In genomic region chr14:30260772-30261607, GRCh38 we compare ENCODE assay signal across 23 cellular contexts.
DNase-seq lines count a peak whose midpoint lies in the region; ATAC-seq and TF ChIP-seq lines count a peak whose summit lies in the region.
"Had no signal": no experiment of that assay in that cellular context is flagged by ENCODE, and none has a peak within 500 bp of the region (broad histone marks: within the 10 kb centered on the region; RNA-seq: fewer than 3 reads in every experiment).

No MANE protein-coding gene starts in this region.

- no peak overlapping the region for H4K91ac ChIP-seq in neuronal stem cell (ENCODE audit: low read depth, low read length, poor library complexity)

- peak overlapping the region in 3 of 5 experiments; percentile 58 to 90 (median 89) for H3K27ac Mint-ChIP-seq in brain
- H3K27ac Mint-ChIP-seq: CD4-positive, CD25-positive, alpha-beta regulatory T cell; CD8-positive, alpha-beta memory T cell had no signal

- H2BK15ac ChIP-seq in neuronal stem cell (ENCODE audit: low read length): no peak overlapping the region

- no CpG with 5 or more reads among the region's 9 CpGs for WGBS in neuronal stem cell (ENCODE audit: extremely low coverage in 2 of 2, insufficient read length in 2 of 2, insufficient replicate concordance in 1 of 2), 2 donors
- WGBS in esophagus muscularis mucosa: 83% methylated on average over 9 of the region's 9 CpGs

- no peak overlapping the region for H3K4me2 ChIP-seq in neuronal stem cell (ENCODE audit: insufficient read depth, low read length, poor library complexity, severe bottlenecking)
- H3K4me2 ChIP-seq: KMS-11 had no signal

- no peak overlapping the region for H2BK120ac ChIP-seq in neuronal stem cell (ENCODE audit: low read depth, low read length)

- H4K8ac ChIP-seq in neuronal stem cell (ENCODE audit: low read depth, low read length): no peak overlapping the region

- no peak overlapping the region for H2AK5ac ChIP-seq in neuronal stem cell (ENCODE audit: low read depth, low read length)

- no peak overlapping the region for H2BK12ac ChIP-seq in neuronal stem cell (ENCODE audit: low read length)

- H3K27ac ChIP-seq in HUES48 (ENCODE audit: low read depth, low read length) (peak overlapping the region; percentile 35), neuronal stem cell (replicated peaks; ENCODE audit: low read length) (no peak overlapping the region), esophagus muscularis mucosa (replicated peaks in 1 of 4) (no peak overlapping the region)
- H3K27ac ChIP-seq: GM23248, HL-60, KMS-11 had no signal

- H3K27me3 ChIP-seq in HAP-1 (ENCODE audit: low read depth) (peaks cover 4% of the 10 kb centered on the region), HUES48 (ENCODE audit: control insufficient read depth, insufficient read depth, low read length) (no peaks in the 10 kb centered on the region), neuronal stem cell (ENCODE audit: control insufficient read depth in 3 of 3, insufficient read depth in 3 of 3, low read depth in 1 of 3, low read length in 3 of 3) (no peaks in the 10 kb centered on the region), esophagus muscularis mucosa (no peaks in the 10 kb centered on the region)
- H3K27me3 ChIP-seq: BE2C had no signal

- no peak for ATAC-seq in HG02840 (IDR thresholded peaks at IDR 0.05; ENCODE audit: low FRiP score, unreplicated experiment)
- ATAC-seq: GM12878 had no signal

- in situ Hi-C loops in HAP-1 (cut with MboI; ENCODE audit: low sequenced_read_pairs): no loop called here

- peaks cover 9% of the 10 kb centered on the region for H3K36me3 Mint-ChIP-seq in brain
- H3K36me3 Mint-ChIP-seq: CD4-positive, CD25-positive, alpha-beta regulatory T cell; CD8-positive, alpha-beta memory T cell had no signal

- TF ChIP-seq CTCF in brain (conservative IDR thresholded peaks at IDR 0.05) (no peak), esophagus muscularis mucosa (IDR thresholded peaks at IDR 0.05) (no peak)

- no peaks in the 10 kb centered on the region for H3K9me3 ChIP-seq in HAP-1
- no peaks in the 10 kb centered on the region for H3K9me3 ChIP-seq in HUES48 (ENCODE audit: control insufficient read depth, insufficient read depth, low read length)
- no peaks in the 10 kb centered on the region for H3K9me3 ChIP-seq in neuronal stem cell (replicated peaks in 1 of 2; ENCODE audit: control insufficient read depth in 2 of 2, insufficient read depth in 1 of 2, low read depth in 1 of 2, low read length in 2 of 2)
- H3K9me3 ChIP-seq in esophagus muscularis mucosa: no peaks in the 10 kb centered on the region
- H3K9me3 ChIP-seq: BE2C had no signal

- H3K4me1 Mint-ChIP-seq in brain: peaks cover 57% of the 10 kb centered on the region
- H3K4me1 Mint-ChIP-seq: CD4-positive, CD25-positive, alpha-beta regulatory T cell; CD8-positive, alpha-beta memory T cell had no signal

- no peaks in the 10 kb centered on the region for H3K27me3 Mint-ChIP-seq in brain
- H3K27me3 Mint-ChIP-seq: CD4-positive, CD25-positive, alpha-beta regulatory T cell had no signal

- DNase-seq in HAP-1 (ENCODE audit: low spot score in 2 of 2) (peak; percentile 17 to 29), neuronal stem cell (ENCODE audit: low spot score) (no peak), SIG-M5 treated with dmso at 0.1 percent for 504 hours (lab: John Stamatoyannopoulos, UW; ENCODE audit: unreplicated experiment) (no peak), HT-29 (ENCODE audit: low spot score) (no peak), esophagus muscularis mucosa (ENCODE audit: extremely low spot score) (no peak)
- DNase-seq: ACHN; BE2C; C1 segment of cervical spinal cord; CD4-positive, CD25-positive, alpha-beta regulatory T cell; CD8-positive, alpha-beta memory T cell; COR-L47; DMS 273 treated with DMSO at 0.1 percent for 48 hours; DMS53; DND-41; EL; GM23248; H7 had no signal

- H3K18ac ChIP-seq in neuronal stem cell (ENCODE audit: low read length): no peak overlapping the region

- peaks cover under 1 to 16% (median 14%) of the 10 kb centered on the region in 5 experiments for H3K9me3 Mint-ChIP-seq in brain

- intact Hi-C loops in esophagus muscularis mucosa (cut with DNase I): no loop called here

- TF ChIP-seq EP300 in esophagus muscularis mucosa (IDR thresholded peaks at IDR 0.05): no peak

- no peaks in the 10 kb centered on the region for H3K79me1 ChIP-seq in neuronal stem cell (ENCODE audit: low read depth, low read length)

- no peaks in the 10 kb centered on the region for H3K36me3 ChIP-seq in HAP-1 (replicated peaks)
- no peaks in the 10 kb centered on the region for H3K36me3 ChIP-seq in HUES48 (ENCODE audit: control insufficient read depth, insufficient read depth, low read length)
- no peaks in the 10 kb centered on the region for H3K36me3 ChIP-seq in neuronal stem cell (replicated peaks in 1 of 2; ENCODE audit: control insufficient read depth in 2 of 2, insufficient read depth in 2 of 2, low read length in 2 of 2)
- no peaks in the 10 kb centered on the region for H3K36me3 ChIP-seq in esophagus muscularis mucosa
- H3K36me3 ChIP-seq: BE2C had no signal

- H3K14ac ChIP-seq in neuronal stem cell (ENCODE audit: low read length): no peak overlapping the region

- H3K4me3 ChIP-seq in HAP-1 (no peak overlapping the region), HUES48 (ENCODE audit: low read depth, low read length) (no peak overlapping the region), neuronal stem cell (ENCODE audit: low read length in 2 of 2) (no peak overlapping the region), esophagus muscularis mucosa (no peak overlapping the region)
- H3K4me3 ChIP-seq: GM12878, GM23248 had no signal

- peak overlapping the region; percentile 47 for H2AFZ ChIP-seq in neuronal stem cell (ENCODE audit: low read length)
- H2AFZ ChIP-seq: GM23248 had no signal

- no peak overlapping the region for H3K23ac ChIP-seq in neuronal stem cell (ENCODE audit: low read depth, low read length, poor library complexity)

- H3K4me1 ChIP-seq in HAP-1 (no peaks in the 10 kb centered on the region), HUES48 (ENCODE audit: control insufficient read depth, insufficient read depth, low read length) (peaks cover 14% of the 10 kb centered on the region), neuronal stem cell (ENCODE audit: control insufficient read depth in 2 of 2, insufficient read depth in 1 of 2, low read depth in 1 of 2, low read length in 2 of 2) (no peaks in the 10 kb centered on the region), esophagus muscularis mucosa (no peaks in the 10 kb centered on the region)
- H3K4me1 ChIP-seq: BE2C had no signal

- no peak overlapping the region for H3K4ac ChIP-seq in neuronal stem cell (ENCODE audit: low read length)

- no peak for TF ChIP-seq POLR2A in esophagus muscularis mucosa (IDR thresholded peaks at IDR 0.05; ENCODE audit: low read depth)

- peak overlapping the region in 2 of 5 experiments; percentile 58 to 61 for H3K4me3 Mint-ChIP-seq in brain
- H3K4me3 Mint-ChIP-seq: CD4-positive, CD25-positive, alpha-beta regulatory T cell; CD8-positive, alpha-beta memory T cell had no signal

- H2BK5ac ChIP-seq in neuronal stem cell (ENCODE audit: low read length): no peak overlapping the region

- no peak overlapping the region for H3K9ac ChIP-seq in HUES48 (ENCODE audit: low read depth, low read length)
- no peak overlapping the region for H3K9ac ChIP-seq in neuronal stem cell (ENCODE audit: low read depth, low read length, poor library complexity)
- H3K9ac ChIP-seq: GM23248, KMS-11 had no signal

Comparison
In these comparisons a context has a peak if more than half of its experiments do, and no peak if none do; other contexts are left out.
1. DNase-seq: peak in HAP-1 (2 of 2); none in neuronal stem cell (single experiment), SIG-M5 treated with dmso at 0.1 percent for 504 hours (single experiment), HT-29 (single experiment) and esophagus muscularis mucosa (single experiment).